Comparison of ENCODE assay signal across 16 cellular contexts in genomic region chr6:52410979-52411378, GRCh38.
"Had no signal": no experiment of that assay in that cellular context is flagged by ENCODE, and none has a peak within 500 bp of the region (broad histone marks: within the 10 kb centered on the region; RNA-seq: fewer than 3 reads in every experiment).

No MANE protein-coding gene starts in this region.

- H3K36me3 Mint-ChIP-seq: activated naive CD4-positive, alpha-beta T cell treated with anti-CD3 and anti-CD28 coated beads, Interleukin-2, amount 50 U/mL, for 72 hours; WTC11 had no signal

- H3K27ac Mint-ChIP-seq: activated CD4-positive, alpha-beta memory T cell treated with anti-CD3 and anti-CD28 coated beads, Interleukin-2, amount 10 ng/mL, durations not matched to agents 7 days and 5 days; activated naive CD4-positive, alpha-beta T cell treated with anti-CD3 and anti-CD28 coated beads, Interleukin-2, amount 50 U/mL, for 72 hours; activated T-cell treated with anti-CD3 and anti-CD28 coated beads, Interleukin-2, amount 50 U/mL, for 24 hours; nephron progenitor cell; stimulated activated naive CD8-positive, alpha-beta T cell treated with anti-CD3 and anti-CD28 coated beads, Interleukin-15, amount 100 ng/mL, for 72 hours; WTC11 had no signal

- H3K4me1 ChIP-seq: psoas muscle, right lobe of liver had no signal

- H3K4me1 Mint-ChIP-seq: nephron progenitor cell, WTC11 had no signal

- H3K4me3 Mint-ChIP-seq: activated CD4-positive, alpha-beta memory T cell treated with anti-CD3 and anti-CD28 coated beads, Interleukin-2, amount 10 ng/mL, durations not matched to agents 7 days and 5 days; activated T-cell treated with anti-CD3 and anti-CD28 coated beads, Interleukin-2, amount 50 U/mL, for 24 hours; nephron progenitor cell; stimulated activated naive CD8-positive, alpha-beta T cell treated with anti-CD3 and anti-CD28 coated beads, Interleukin-15, amount 100 ng/mL, for 72 hours; WTC11 had no signal

- H3K9me3 ChIP-seq: left lung, psoas muscle, right lobe of liver, spleen had no signal

- H3K27ac ChIP-seq: epithelial cell of prostate, left lung, psoas muscle, right lobe of liver had no signal

- H3K4me3 ChIP-seq: left lung, psoas muscle, right lobe of liver, spleen had no signal

- H3K27me3 Mint-ChIP-seq: activated T-cell treated with anti-CD3 and anti-CD28 coated beads, Interleukin-2, amount 50 U/mL, for 24 hours; stimulated activated naive CD8-positive, alpha-beta T cell treated with anti-CD3 and anti-CD28 coated beads, Interleukin-15, amount 100 ng/mL, for 72 hours had no signal

- H3K36me3 ChIP-seq: left lung, right lobe of liver, spleen had no signal

- DNase-seq: activated CD4-positive, alpha-beta memory T cell treated with anti-CD3 and anti-CD28 coated beads, Interleukin-2, amount 10 ng/mL, durations not matched to agents 7 days and 5 days; activated CD4-positive, alpha-beta T cell treated with anti-CD3 and anti-CD28 coated beads for 4 hours; activated effector memory CD4-positive, alpha-beta T cell treated with anti-CD3 and anti-CD28 coated beads, Interleukin-2, amount 50 U/mL, for 16 hours; activated T-cell treated with anti-CD3 and anti-CD28 coated beads, Interleukin-2, amount 50 U/mL, for 24 hours; anterior cingulate cortex; islet precursor cell; left lung; mammary epithelial cell; nephron progenitor cell; psoas muscle; right lobe of liver; spleen; stimulated activated naive CD8-positive, alpha-beta T cell treated with anti-CD3 and anti-CD28 coated beads, Interleukin-15, amount 100 ng/mL, for 72 hours had no signal

- H3K27me3 ChIP-seq: left lung, right lobe of liver, spleen had no signal

- ATAC-seq: activated naive CD4-positive, alpha-beta T cell treated with anti-CD3 and anti-CD28 coated beads, Interleukin-2, amount 50 U/mL, for 72 hours; left lung; psoas muscle; right lobe of liver; stimulated activated naive CD8-positive, alpha-beta T cell treated with anti-CD3 and anti-CD28 coated beads, Interleukin-15, amount 100 ng/mL, for 72 hours; WTC11 had no signal

- H3K9me3 Mint-ChIP-seq: activated CD4-positive, alpha-beta memory T cell treated with anti-CD3 and anti-CD28 coated beads, Interleukin-2, amount 10 ng/mL, durations not matched to agents 7 days and 5 days; activated naive CD4-positive, alpha-beta T cell treated with anti-CD3 and anti-CD28 coated beads, Interleukin-2, amount 50 U/mL, for 72 hours; activated T-cell treated with anti-CD3 and anti-CD28 coated beads, Interleukin-2, amount 50 U/mL, for 24 hours; nephron progenitor cell; stimulated activated naive CD8-positive, alpha-beta T cell treated with anti-CD3 and anti-CD28 coated beads, Interleukin-15, amount 100 ng/mL, for 72 hours; WTC11 had no signal
